Comparison of ENCODE assay signal across 1 cellular context in genomic region chr3:132006605-132007204, GRCh38.
TF ChIP-seq lines count a peak whose summit lies in the region.

No MANE protein-coding gene starts in this region.

TF ChIP-seq in HepG2, 621 proteins besides CTCF, POLR2A, EP300 and RAD21 (continued from another document):
- TF ChIP-seq ARID3A (IDR thresholded peaks at IDR 0.05; ENCODE audit: low read depth, low read length), result 0 out of 2 replicates have a peak, but pooled peaks have one; percentile 10
- TF ChIP-seq SMC3 (IDR thresholded peaks at IDR 0.05; ENCODE audit: low read length), result peak; percentile 37
- TF ChIP-seq CEBPG (CRISPR knock-in tag; IDR thresholded peaks at IDR 0.05), result peak; percentile 45; the same call in 1 of the 2 replicates
- TF ChIP-seq POLR2G (IDR thresholded peaks at IDR 0.05; ENCODE audit: low read depth, low read length), result no peak
